ENCODE assay signal across 8 cellular contexts in genomic region chr14:93112891-93113677, GRCh38. TPM values are rescaled to one million over a fixed set of nuclear protein-coding genes. Genes with fewer than 3 reads are reported as not detected.
DNase-seq lines count a peak whose midpoint lies in the region; ATAC-seq and TF ChIP-seq lines count a peak whose summit lies in the region.

No MANE protein-coding gene starts in this region.

- H3K27ac ChIP-seq in colonic mucosa: peak overlapping the region; percentile 70

- no peaks in the 10 kb centered on the region for H3K27me3 Mint-ChIP-seq in activated CD4-positive, alpha-beta T cell treated with anti-CD3 and anti-CD28 coated beads for 36 hours

- no peaks in the 10 kb centered on the region for H3K27me3 ChIP-seq in colonic mucosa

- intact Hi-C loops in activated CD4-positive, alpha-beta T cell treated with anti-CD3 and anti-CD28 coated beads for 36 hours (cut with DNase I, micrococcal nuclease): loop anchor here (1.0 to 10.0 kb wide), 7 partner anchors 10 to 502 kb away; partner anchors contain the start of genes BTBD7 (in 1 of the 2) and MOAP1 (in 1 of the 2)
- intact Hi-C loops in colonic mucosa (cut with DNase I): loop anchor here (2.0 kb wide), 1 partner anchor 160 kb away; no protein-coding TSS in a partner anchor

- DNase-seq in Ammon's horn (ENCODE audit: low spot score) (peak; percentile 89), GM20000 (ENCODE audit: low spot score) (peak; percentile 77), NCI-H345 treated with DMSO at 0.1 percent for 48 hours (lab: John Stamatoyannopoulos, UW; ENCODE audit: unreplicated experiment) (peak; percentile 76), colonic mucosa (peak; percentile 91), left kidney (ENCODE audit: low read depth, low spot score) (peak; percentile 89), mesenteric fat pad (ENCODE audit: low spot score) (no peak)
- peak; percentile 89 for DNase-seq in activated CD4-positive, alpha-beta T cell treated with anti-CD3 and anti-CD28 coated beads for 36 hours
- peak; percentile 84 to 86 for DNase-seq in stimulated activated CD4-positive, alpha-beta T cell treated with anti-CD3 and anti-CD28 coated beads, Interleukin-2, amount 100 ng/mL, for 24 hours

- no peaks in the 10 kb centered on the region for H3K9me3 ChIP-seq in colonic mucosa

- CTCF ChIA-PET in activated CD4-positive, alpha-beta T cell treated with anti-CD3 and anti-CD28 coated beads for 36 hours (lab: Charles Lee): interaction anchor here (0.5 to 3.5 kb wide), 59 partner anchors 8 to 506 kb away, joined by 3 to 43 read pairs (median 5); partner anchors contain the start of genes GON7, LYSET, MOAP1 and UBR7

- peak; percentile 51 for ATAC-seq in activated CD4-positive, alpha-beta T cell treated with anti-CD3 and anti-CD28 coated beads for 36 hours

- POLR2A ChIA-PET in activated CD4-positive, alpha-beta T cell treated with anti-CD3 and anti-CD28 coated beads for 36 hours (lab: Charles Lee): interaction anchor here (0.5 to 1.9 kb wide), 3 partner anchors 9 to 1360 kb away, joined by 3 to 8 read pairs (median 5); partner anchors contain the start of genes LYSET and MOAP1

- H3K4me3 Mint-ChIP-seq in activated CD4-positive, alpha-beta T cell treated with anti-CD3 and anti-CD28 coated beads for 36 hours: peak overlapping the region; percentile 78

- no peaks in the 10 kb centered on the region for H3K9me3 Mint-ChIP-seq in activated CD4-positive, alpha-beta T cell treated with anti-CD3 and anti-CD28 coated beads for 36 hours (ENCODE audit: low read depth)

- H3K36me3 Mint-ChIP-seq in activated CD4-positive, alpha-beta T cell treated with anti-CD3 and anti-CD28 coated beads for 36 hours (ENCODE audit: low read depth): no peaks in the 10 kb centered on the region

- peak overlapping the region; percentile 35 to 92 for H3K9ac ChIP-seq in colonic mucosa (ENCODE audit: low read depth in 2 of 2, low read length in 2 of 2)

- peaks cover 12% of the 10 kb centered on the region for H3K4me1 ChIP-seq in colonic mucosa

- H3K4me1 Mint-ChIP-seq in activated CD4-positive, alpha-beta T cell treated with anti-CD3 and anti-CD28 coated beads for 36 hours: peaks cover 23% of the 10 kb centered on the region

- TF ChIP-seq CTCF in GM20000 (IDR thresholded peaks at IDR 0.05; ENCODE audit: extremely low read depth, missing control alignments) (peak; percentile 75), colonic mucosa (IDR thresholded peaks at IDR 0.05) (peak; percentile 84)

- H3K27ac Mint-ChIP-seq in activated CD4-positive, alpha-beta T cell treated with anti-CD3 and anti-CD28 coated beads for 36 hours: peak overlapping the region; percentile 81

- H3K4me3 ChIP-seq in colonic mucosa: peak overlapping the region; percentile 93

- no peaks in the 10 kb centered on the region for H3K36me3 ChIP-seq in colonic mucosa

RNA-seq across cellular contexts. Expression of gene ITPK1, which starts 2.6 kb away (rescaled TPM):
- total RNA-seq in activated CD4-positive, alpha-beta T cell treated with anti-CD3 and anti-CD28 coated beads for 36 hours: 10 to 100 TPM; 31.0 to 35.5 TPM
- total RNA-seq in colonic mucosa (100 to 1,000 TPM; 118 to 134 TPM), mesenteric fat pad (267 TPM)
